8 cellular contexts compared by ENCODE assay signal in the genomic region with DNA sequence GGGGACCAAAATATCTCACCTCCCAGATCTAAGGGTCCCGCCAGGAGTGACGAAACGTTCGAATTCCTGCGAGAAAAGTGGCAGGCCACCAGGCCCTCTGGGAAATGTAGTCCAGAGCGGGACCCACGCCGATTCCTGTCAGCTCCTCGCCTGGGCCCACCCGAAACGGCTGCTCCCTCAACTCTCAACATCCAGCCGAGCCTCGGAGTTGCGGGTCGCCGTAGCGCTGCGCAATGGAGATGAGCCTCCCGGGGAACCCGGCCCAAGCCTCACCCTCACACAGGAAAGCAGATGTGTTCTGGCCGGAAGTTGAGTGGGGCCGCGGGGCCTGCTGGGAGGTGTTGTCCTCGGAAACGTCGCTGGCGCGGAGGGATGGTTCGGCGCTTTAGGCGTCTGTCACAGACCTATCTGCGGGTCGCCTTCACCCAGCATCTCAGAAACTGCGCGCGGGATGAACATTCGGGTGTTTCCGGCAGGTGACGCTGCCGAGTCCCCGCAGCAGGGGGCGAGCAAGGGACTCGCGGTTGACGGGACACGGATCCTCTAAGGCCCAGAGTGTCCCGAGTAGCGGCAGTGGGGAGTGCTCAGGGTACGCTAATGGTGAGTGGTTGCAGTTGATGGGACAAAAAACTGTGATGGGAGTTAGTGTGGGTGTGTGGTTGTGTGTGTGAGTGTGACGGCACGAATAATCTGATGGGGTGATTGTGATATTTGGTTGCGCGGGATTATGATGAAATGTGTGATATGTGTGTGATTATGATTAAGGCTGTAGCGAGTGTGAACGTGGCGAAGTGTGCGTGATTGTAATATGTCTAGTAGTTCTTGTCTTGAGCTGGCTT. TPM values are rescaled to one million over a fixed set of nuclear protein-coding genes. Genes with fewer than 3 reads are reported as not detected.
DNase-seq lines count a peak whose midpoint lies in the region; ATAC-seq and TF ChIP-seq lines count a peak whose summit lies in the region.

A gene (plus strand): TSS at position 341 of the 839 bp plus-strand sequence. CDS start 6,439 bp downstream, outside the sequence.
A gene (minus strand): TSS at position 300 of the 839 bp plus-strand sequence. CDS start 1,124 bp downstream, outside the sequence.

- H3K4me3 ChIP-seq in SK-N-SH (ENCODE audit: low read depth in 2 of 2, low read length in 1 of 2) (peak within 1 kb of the TSS; percentile 66 to 85), thoracic aorta (peak within 1 kb of the TSS; percentile 93)

- H3K27ac ChIP-seq in SK-N-SH (ENCODE audit: low read depth in 2 of 2, low read length in 1 of 2) (peak within 1 kb of the TSS; percentile 82 to 97), thoracic aorta (peak within 1 kb of the TSS; percentile 94)

- H3K9me3 ChIP-seq in SK-N-SH, result 0 out of 2 replicates have a peak, but pooled peaks cover 7% of the 10 kb centered on the region
- no peaks in the 10 kb centered on the region for H3K9me3 ChIP-seq in thoracic aorta

- TF ChIP-seq RAD21 in SK-N-SH (IDR thresholded peaks at IDR 0.05; ENCODE audit: low read length), result peak; percentile 51

- H3K79me2 ChIP-seq in SK-N-SH (ENCODE audit: insufficient read depth), result peaks cover 15% of the 10 kb centered on the region; the same call in 1 of the 2 replicates

- H3K4me1 Mint-ChIP-seq in osteocyte (ENCODE audit: unreplicated experiment), result peaks cover 20% of the 10 kb centered on the region

- intact Hi-C loops in Right ventricle myocardium inferior (cut with DNase I), result loop anchor here (2.0 to 10.0 kb wide), 4 partner anchors 56 to 455 kb away; a partner anchor contains a TSS

- H3K9ac ChIP-seq in SK-N-SH, result peak within 1 kb of the TSS; percentile 69

- no peaks in the 10 kb centered on the region for H3K27me3 Mint-ChIP-seq in osteocyte (ENCODE audit: unreplicated experiment)

- DNase-seq in DMS 273 treated with DMSO at 0.1 percent for 48 hours (lab: John Stamatoyannopoulos, UW) (peak; percentile 78), KG1 (lab: John Stamatoyannopoulos, UW) (peak; percentile 91), SK-N-SH (peak; percentile 87), Right ventricle myocardium inferior (ENCODE audit: missing footprints) (peak; percentile 95), osteocyte (ENCODE audit: extremely low spot score, unreplicated experiment) (peak; percentile 94), thoracic aorta (ENCODE audit: low spot score) (peak; percentile 67)
- peak; percentile 78 for DNase-seq in activated naive CD8-positive, alpha-beta T cell treated with anti-CD3 and anti-CD28 coated beads, Interleukin-2, amount 50 U/mL, for 16 hours (ENCODE audit: low read depth, low spot score)

- H3K36me3 ChIP-seq in SK-N-SH (replicated peaks in 1 of 2; ENCODE audit: control insufficient read depth in 1 of 2, insufficient read depth in 2 of 2, low read length in 1 of 2) (peaks cover 39 to 61% of the 10 kb centered on the region in 2 experiments), thoracic aorta (peaks cover 16% of the 10 kb centered on the region)

- H3F3A ChIP-seq in SK-N-SH (replicated peaks; ENCODE audit: insufficient read depth), result peaks cover 11% of the 10 kb centered on the region

- no peaks in the 10 kb centered on the region for H3K9me2 ChIP-seq in SK-N-SH

- peak within 1 kb of the TSS; percentile 88 for H2AFZ ChIP-seq in SK-N-SH (ENCODE audit: low read depth)

- ATAC-seq in GM21528 (IDR thresholded peaks at IDR 0.05; ENCODE audit: low FRiP score, unreplicated experiment), result peak; percentile 95
- peak; percentile 98 for ATAC-seq in Right ventricle myocardium inferior
- ATAC-seq in thoracic aorta (ENCODE audit: insufficient number of reproducible peaks, low FRiP score, low read depth), result peak; percentile 83

- peak within 1 kb of the TSS; percentile 67 for H3K4me2 ChIP-seq in SK-N-SH

- H3K36me3 Mint-ChIP-seq in osteocyte (ENCODE audit: unreplicated experiment), result peaks cover 57% of the 10 kb centered on the region

- peaks cover 37% of the 10 kb centered on the region for H3K9me3 Mint-ChIP-seq in osteocyte (ENCODE audit: unreplicated experiment)

- H3K4me1 ChIP-seq in SK-N-SH (ENCODE audit: control insufficient read depth in 1 of 2, insufficient read depth in 2 of 2, low read depth in 1 of 2, low read length in 1 of 2) (peaks cover 0 to 12% of the 10 kb centered on the region in 2 experiments; a peak in 2 of 4 replicates), thoracic aorta (ENCODE audit: control insufficient read depth in 1 of 2, low read depth in 2 of 2) (peaks cover 7 to 9% of the 10 kb centered on the region in 2 donors)

- H3K27ac Mint-ChIP-seq in osteocyte (ENCODE audit: unreplicated experiment), result peak within 1 kb of the TSS; percentile 93

- 3% methylated on average over 48 of the region's 57 CpGs for WGBS in SK-N-SH (ENCODE audit: low lambda C conversion rate)

- no peaks in the 10 kb centered on the region for H3K27me3 ChIP-seq in SK-N-SH (ENCODE audit: insufficient read depth)
- no peaks in the 10 kb centered on the region for H3K27me3 ChIP-seq in thoracic aorta (replicated peaks; ENCODE audit: insufficient read depth)

- POLR2A ChIA-PET in SK-N-SH (lab: Yijun Ruan, JAX), result interaction anchor here (0.9 to 1.1 kb wide), 2 partner anchors 66 to 78 kb away, joined by 3 to 4 read pairs; a partner anchor contains a TSS

- no peak for TF ChIP-seq EP300 in SK-N-SH (IDR thresholded peaks at IDR 0.05; ENCODE audit: borderline replicate concordance in 1 of 2, low read depth in 1 of 2, low read length in 1 of 2)

- H4K20me1 ChIP-seq in SK-N-SH (ENCODE audit: insufficient read depth), result no peaks in the 10 kb centered on the region

- H3K4me3 Mint-ChIP-seq in osteocyte (ENCODE audit: unreplicated experiment), result peak within 1 kb of the TSS; percentile 90

- TF ChIP-seq CTCF in SK-N-SH (IDR thresholded peaks at IDR 0.05) (peak; percentile 68), osteocyte (IDR thresholded peaks at IDR 0.05) (peak; percentile 72), thoracic aorta (IDR thresholded peaks at IDR 0.05) (peak; percentile 55)

- CTCF ChIA-PET in SK-N-SH (lab: Yijun Ruan, JAX), result interaction anchor here (2.0 kb wide), 1 partner anchor 12 kb away, joined by 5 read pairs; no protein-coding TSS in a partner anchor

TF ChIP-seq in SK-N-SH, 30 proteins besides CTCF, POLR2A, EP300 and RAD21 (continues in another document):
- TF ChIP-seq RXRA (IDR thresholded peaks at IDR 0.05; ENCODE audit: borderline replicate concordance, low read depth) (no peak), FOXM1 (IDR thresholded peaks at IDR 0.05; ENCODE audit: low read depth) (no peak), MEF2A (IDR thresholded peaks at IDR 0.05; ENCODE audit: borderline replicate concordance, low read depth) (no peak), NFIC (IDR thresholded peaks at IDR 0.05; ENCODE audit: borderline replicate concordance) (no peak), GABPA (IDR thresholded peaks at IDR 0.05; ENCODE audit: low read depth) (peak; percentile 91), SMC3 (IDR thresholded peaks at IDR 0.05; ENCODE audit: low read depth, low read length) (peak; percentile 35), RCOR1 (IDR thresholded peaks at IDR 0.05; ENCODE audit: low read length) (peak; percentile 34; the same call in 1 of the 2 replicates), JUND (IDR thresholded peaks at IDR 0.05) (no peak), FOSL2 (IDR thresholded peaks at IDR 0.05; ENCODE audit: borderline replicate concordance, low read depth) (no peak), YY1 (IDR thresholded peaks at IDR 0.05; ENCODE audit: low read depth) (0 out of 2 replicates have a peak, but pooled peaks have one; percentile 30), POLR2AphosphoS5 (IDR thresholded peaks at IDR 0.05; ENCODE audit: low read depth, low read length) (no peak), TEAD4 (IDR thresholded peaks at IDR 0.05; ENCODE audit: borderline replicate concordance, insufficient read depth) (no peak), TCF12 (IDR thresholded peaks at IDR 0.05) (no peak)
- TF ChIP-seq, protein P1, sequence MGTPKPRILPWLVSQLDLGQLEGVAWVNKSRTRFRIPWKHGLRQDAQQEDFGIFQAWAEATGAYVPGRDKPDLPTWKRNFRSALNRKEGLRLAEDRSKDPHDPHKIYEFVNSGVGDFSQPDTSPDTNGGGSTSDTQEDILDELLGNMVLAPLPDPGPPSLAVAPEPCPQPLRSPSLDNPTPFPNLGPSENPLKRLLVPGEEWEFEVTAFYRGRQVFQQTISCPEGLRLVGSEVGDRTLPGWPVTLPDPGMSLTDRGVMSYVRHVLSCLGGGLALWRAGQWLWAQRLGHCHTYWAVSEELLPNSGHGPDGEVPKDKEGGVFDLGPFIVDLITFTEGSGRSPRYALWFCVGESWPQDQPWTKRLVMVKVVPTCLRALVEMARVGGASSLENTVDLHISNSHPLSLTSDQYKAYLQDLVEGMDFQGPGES (IDR thresholded peaks at IDR 0.05; ENCODE audit: low read depth, low read length), result no peak
- TF ChIP-seq, protein P2, sequence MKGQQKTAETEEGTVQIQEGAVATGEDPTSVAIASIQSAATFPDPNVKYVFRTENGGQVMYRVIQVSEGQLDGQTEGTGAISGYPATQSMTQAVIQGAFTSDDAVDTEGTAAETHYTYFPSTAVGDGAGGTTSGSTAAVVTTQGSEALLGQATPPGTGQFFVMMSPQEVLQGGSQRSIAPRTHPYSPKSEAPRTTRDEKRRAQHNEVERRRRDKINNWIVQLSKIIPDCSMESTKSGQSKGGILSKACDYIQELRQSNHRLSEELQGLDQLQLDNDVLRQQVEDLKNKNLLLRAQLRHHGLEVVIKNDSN (IDR thresholded peaks at IDR 0.05; ENCODE audit: borderline replicate concordance, low read depth), result peak; percentile 29; the same call in 1 of the 2 replicates

RNA-seq across cellular contexts. Expression of the first gene that starts in this region (rescaled TPM):
- polyA plus RNA-seq in SK-N-SH (2012; rRNA removed), result 5.5 and 7.2 TPM in 2 replicates
- polyA plus RNA-seq in SK-N-SH (2012; cell fraction: cytosol; rRNA removed), result 6.6 and 8.2 TPM in 2 replicates
- 3.8 and 5.6 TPM in 2 replicates for polyA plus RNA-seq in SK-N-SH (2012; cell fraction: nucleus; rRNA removed)
- total RNA-seq in Right ventricle myocardium inferior (7.7 TPM), osteocyte (11.5 and 13.2 TPM in 2 replicates), thoracic aorta (10 to 100 TPM in 1 of 2 donors, 1 to 10 TPM in 1; 9.2 to 19.7 TPM)

RNA-seq across cellular contexts. Expression of the second gene that starts in this region (rescaled TPM):
- polyA plus RNA-seq in SK-N-SH (2012; rRNA removed), result 0.72 and 0.99 TPM in 2 replicates
- polyA plus RNA-seq in SK-N-SH (2012; cell fraction: cytosol; rRNA removed), result 0.85 and 0.91 TPM in 2 replicates
- polyA plus RNA-seq in SK-N-SH (2012; cell fraction: nucleus; rRNA removed), result 0.49 and 0.98 TPM in 2 replicates
- total RNA-seq in Right ventricle myocardium inferior (2.1 TPM), osteocyte (3.2 and 3.4 TPM in 2 replicates), thoracic aorta (1 to 10 TPM; 1.2 to 2.7 TPM)

Comparison
In these comparisons a context has a peak if more than half of its experiments do, and no peak if none do; other contexts are left out.
1. Peak in every context shown above with its lines: DNase-seq, ATAC-seq, H3K4me3 ChIP-seq and H3K27ac ChIP-seq.